In the genomic region with DNA sequence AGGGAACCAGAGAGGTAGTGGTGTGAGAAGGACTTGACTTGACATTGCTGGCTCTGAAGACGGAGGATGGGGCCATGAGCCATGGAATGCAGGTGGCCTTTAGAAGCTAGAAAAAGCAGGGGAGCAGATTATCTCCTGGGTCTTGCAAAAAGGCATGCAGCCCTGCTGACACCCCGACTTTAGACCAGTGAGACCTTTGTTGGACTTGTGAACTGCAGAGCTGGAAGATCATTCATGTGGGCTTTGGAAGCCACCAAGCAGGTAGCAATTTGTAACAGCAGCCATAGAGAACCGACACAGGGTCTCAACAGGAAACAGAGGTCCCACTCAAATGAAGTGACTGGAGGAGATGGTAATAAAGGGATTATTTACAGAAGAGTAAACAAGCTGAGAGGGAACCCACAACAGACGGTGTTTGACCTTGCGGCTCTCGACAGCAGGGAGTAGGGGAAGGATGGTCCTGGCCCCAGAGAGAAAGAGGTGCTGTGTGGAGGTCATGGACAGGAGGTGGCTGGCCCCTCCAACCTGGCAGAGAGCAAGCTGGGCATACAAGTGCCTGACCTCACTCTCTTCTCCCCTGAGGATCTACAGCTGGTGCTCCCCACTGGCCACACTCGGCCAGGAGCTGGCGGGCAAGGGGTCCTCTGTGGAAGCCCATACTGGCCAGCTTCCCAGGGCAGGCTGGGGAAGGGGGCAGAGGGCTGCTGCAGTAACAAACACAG, we compare ENCODE assay signal across 19 cellular contexts.
"Had no signal": no experiment of that assay in that cellular context is flagged by ENCODE, and none has a peak within 500 bp of the region (broad histone marks: within the 10 kb centered on the region; RNA-seq: fewer than 3 reads in every experiment).

No MANE protein-coding gene starts in this region.

- H3K27ac ChIP-seq: body of pancreas, left lung, right atrium auricular region, thoracic aorta, uterus had no signal

- H3K27me3 ChIP-seq: body of pancreas, left lung, right atrium auricular region, stomach, uterus had no signal

- H3K9me3 ChIP-seq: body of pancreas, left lung, right atrium auricular region, stomach, thoracic aorta, uterus had no signal

- H3K4me1 ChIP-seq: uterus had no signal

- H3K4me3 ChIP-seq: body of pancreas, left lung, right atrium auricular region, stomach, thoracic aorta, uterus had no signal

- DNase-seq: activated B cell treated with CpG ODN at 0.5 μM for 24 hours; activated CD4-positive, alpha-beta T cell treated with anti-CD3 and anti-CD28 coated beads, Interleukin-2, amount 10 ng/mL, durations not matched to agents 24 days and 14 days; activated naive CD8-positive, alpha-beta T cell treated with anti-CD3 and anti-CD28 coated beads for 36 hours; amygdala; body of pancreas; caudate nucleus; foreskin fibroblast; hypothalamus; kidney; left lung; mammary epithelial cell; naive B cell; occipital lobe; small intestine; stomach; T-helper 2 cell; uterus had no signal

- ATAC-seq: body of pancreas, left lung had no signal

- H3K27ac Mint-ChIP-seq: activated B cell treated with CpG ODN at 0.5 μM for 24 hours; activated CD4-positive, alpha-beta T cell treated with anti-CD3 and anti-CD28 coated beads, Interleukin-2, amount 10 ng/mL, durations not matched to agents 24 days and 14 days; activated naive CD8-positive, alpha-beta T cell treated with anti-CD3 and anti-CD28 coated beads for 36 hours; naive B cell had no signal

- H3K9me3 Mint-ChIP-seq: activated CD4-positive, alpha-beta T cell treated with anti-CD3 and anti-CD28 coated beads, Interleukin-2, amount 10 ng/mL, durations not matched to agents 24 days and 14 days; activated naive CD8-positive, alpha-beta T cell treated with anti-CD3 and anti-CD28 coated beads for 36 hours had no signal

- H3K36me3 Mint-ChIP-seq: activated naive CD8-positive, alpha-beta T cell treated with anti-CD3 and anti-CD28 coated beads for 36 hours; naive B cell had no signal

- H3K4me3 Mint-ChIP-seq: activated B cell treated with CpG ODN at 0.5 μM for 24 hours; activated CD4-positive, alpha-beta T cell treated with anti-CD3 and anti-CD28 coated beads, Interleukin-2, amount 10 ng/mL, durations not matched to agents 24 days and 14 days; activated naive CD8-positive, alpha-beta T cell treated with anti-CD3 and anti-CD28 coated beads for 36 hours; naive B cell had no signal

- H3K36me3 ChIP-seq: left lung, right atrium auricular region, thoracic aorta, uterus had no signal
